In genomic region chr2:105561401-105561800, GRCh38 we compare ENCODE assay signal across 26 cellular contexts.
"Had no signal": no experiment of that assay in that cellular context is flagged by ENCODE, and none has a peak within 500 bp of the region (broad histone marks: within the 10 kb centered on the region; RNA-seq: fewer than 3 reads in every experiment).

No MANE protein-coding gene starts in this region.

- DNase-seq: colonic mucosa; cortex of kidney; effector CD8-positive, alpha-beta T cell; effector memory CD8-positive, alpha-beta T cell; endodermal cell; erythroblast; esophagus squamous epithelium; foreskin fibroblast; foreskin melanocyte; gastrocnemius medialis; glutamatergic neuron; head of caudate nucleus; heart right ventricle; hippocampal formation; left cardiac atrium; left ventricle myocardium superior; lower lobe of right lung; mesenchymal stem cell; midbrain had no signal

- H3K4me3 Mint-ChIP-seq: dendritic cell treated with granulocyte-macrophage colony-stimulating factor and Interleukin-4, amounts not matched to agents 40 ng/mL and 50 ng/mL, for 4 days; effector memory CD8-positive, alpha-beta T cell; endodermal cell had no signal

- H3K4me1 Mint-ChIP-seq: endodermal cell had no signal

- H3K27ac ChIP-seq: colonic mucosa, epithelial cell of prostate, esophagus squamous epithelium, gastrocnemius medialis, heart right ventricle, left lung, lower lobe of right lung had no signal

- H3K9me3 ChIP-seq: colonic mucosa, esophagus squamous epithelium, gastrocnemius medialis, heart right ventricle, left lung, lower lobe of right lung had no signal

- H3K27me3 ChIP-seq: colonic mucosa, esophagus squamous epithelium, gastrocnemius medialis had no signal

- H3K27ac Mint-ChIP-seq: dendritic cell treated with granulocyte-macrophage colony-stimulating factor and Interleukin-4, amounts not matched to agents 40 ng/mL and 50 ng/mL, for 4 days; effector memory CD8-positive, alpha-beta T cell; endodermal cell had no signal

- H3K4me1 ChIP-seq: colonic mucosa, gastrocnemius medialis, left lung had no signal

- ATAC-seq: effector memory CD8-positive, alpha-beta T cell; esophagus mucosa; gastrocnemius medialis; heart right ventricle; left cardiac atrium; left lung; left ventricle myocardium superior; lower lobe of right lung had no signal

- FAIRE-seq: endometrium, islet of Langerhans, keratinocyte had no signal

- H3K4me3 ChIP-seq: colonic mucosa, esophagus squamous epithelium, gastrocnemius medialis, heart right ventricle, left lung, lower lobe of right lung had no signal

- H3K36me3 ChIP-seq: colonic mucosa, esophagus squamous epithelium, gastrocnemius medialis, heart right ventricle, left lung, lower lobe of right lung had no signal

- H3K9me3 Mint-ChIP-seq: dendritic cell treated with granulocyte-macrophage colony-stimulating factor and Interleukin-4, amounts not matched to agents 40 ng/mL and 50 ng/mL, for 4 days; effector memory CD8-positive, alpha-beta T cell; endodermal cell had no signal
